In genomic region chr7:79608005-79608404, GRCh38 we compare ENCODE assay signal across 23 cellular contexts.
"Had no signal": no experiment of that assay in that cellular context is flagged by ENCODE, and none has a peak within 500 bp of the region (broad histone marks: within the 10 kb centered on the region; RNA-seq: fewer than 3 reads in every experiment).

No MANE protein-coding gene starts in this region.

- DNase-seq: activated CD4-positive, alpha-beta T cell treated with anti-CD3 and anti-CD28 coated beads, Interleukin-2, amount 10 ng/mL, durations not matched to agents 7 days and 5 days; activated CD4-positive, CD25-positive, alpha-beta regulatory T cell treated with anti-CD3 and anti-CD28 coated beads, Interleukin-2, amount 50 U/mL, for 72 hours; activated CD8-positive, alpha-beta T cell treated with anti-CD3 and anti-CD28 coated beads, Interleukin-2, amount 10 ng/mL, durations not matched to agents 7 days and 5 days; activated gamma-delta T cell; activated naive CD4-positive, alpha-beta T cell treated with anti-CD3 and anti-CD28 coated beads, Interleukin-2, amount 50 U/mL, for 16 hours; activated naive CD8-positive, alpha-beta T cell treated with anti-CD3 and anti-CD28 coated beads, Interleukin-2, amount 50 U/mL, for 24 hours; cerebellar nuclear complex; endodermal cell; head of caudate nucleus; islet precursor cell; left cardiac atrium; lower lobe of right lung; mesendoderm; naive thymus-derived CD4-positive, alpha-beta T cell; occipital lobe; sigmoid colon; stimulated activated CD4-positive, alpha-beta T cell treated with anti-CD3 and anti-CD28 coated beads, Interleukin-4, amount 100 ng/mL, for 1 hour; stimulated activated naive CD4-positive, alpha-beta T cell treated with Interleukin-2 at 50 U/mL for 16 hours; upper lobe of left lung; WERI-Rb-1 had no signal

- H3K4me3 ChIP-seq: coronary artery, gastroesophageal sphincter, lower lobe of right lung, sigmoid colon, thoracic aorta, upper lobe of left lung had no signal

- H3K36me3 ChIP-seq: gastroesophageal sphincter, lower lobe of right lung, sigmoid colon, thoracic aorta, upper lobe of left lung, WERI-Rb-1 had no signal

- H3K4me1 ChIP-seq: gastroesophageal sphincter, lower lobe of right lung, sigmoid colon, upper lobe of left lung had no signal

- H3K27ac ChIP-seq: coronary artery, gastroesophageal sphincter, lower lobe of right lung, sigmoid colon, thoracic aorta, upper lobe of left lung, WERI-Rb-1 had no signal

- H3K27me3 ChIP-seq: gastroesophageal sphincter, sigmoid colon, upper lobe of left lung had no signal

- H3K9me3 ChIP-seq: gastroesophageal sphincter, lower lobe of right lung, sigmoid colon, thoracic aorta, upper lobe of left lung had no signal

- ATAC-seq: activated CD8-positive, alpha-beta T cell treated with anti-CD3 and anti-CD28 coated beads, Interleukin-2, amount 10 ng/mL, durations not matched to agents 7 days and 5 days; activated naive CD8-positive, alpha-beta T cell treated with anti-CD3 and anti-CD28 coated beads, Interleukin-2, amount 50 U/mL, for 24 hours; gastroesophageal sphincter; left cardiac atrium; lower lobe of right lung; naive thymus-derived CD4-positive, alpha-beta T cell had no signal
